8 cellular contexts compared by ENCODE assay signal in the genomic region with DNA sequence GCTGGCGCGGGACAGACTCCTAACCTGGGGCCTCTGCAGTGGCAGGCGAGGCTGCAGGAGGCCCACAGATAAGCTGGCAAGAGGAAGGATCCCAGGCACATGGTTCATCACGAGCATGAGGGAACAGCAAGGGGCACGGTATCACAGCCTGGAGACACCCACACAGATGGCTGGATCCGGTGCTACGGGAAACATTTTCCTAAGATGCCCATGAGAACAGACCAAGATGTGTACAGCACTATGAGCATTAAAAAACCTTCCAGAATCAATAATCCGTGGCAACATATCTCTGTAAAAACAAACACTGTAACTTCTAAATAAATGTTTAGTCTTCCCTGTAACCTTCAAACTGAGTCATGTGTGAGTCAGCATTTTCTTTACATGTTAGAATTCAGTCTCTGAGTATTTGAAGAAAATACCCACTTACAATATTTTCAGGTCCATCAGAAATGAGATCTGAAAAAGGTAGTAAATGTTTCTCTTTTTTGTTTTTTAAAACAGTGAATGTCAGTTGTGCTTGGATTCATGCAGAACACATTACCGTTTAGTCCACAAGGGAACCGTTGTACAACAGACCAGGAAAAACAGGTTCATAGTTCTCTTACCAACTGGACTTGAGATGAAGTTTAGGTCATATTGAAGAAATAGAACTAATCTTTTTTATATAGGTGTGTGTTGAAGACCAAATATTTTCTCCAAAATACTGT.
DNase-seq lines count a peak whose midpoint lies in the region; ATAC-seq and TF ChIP-seq lines count a peak whose summit lies in the region.

No MANE protein-coding gene starts in this region.

- no peak for TF ChIP-seq CTCF in LNCaP clone FGC (IDR thresholded peaks at IDR 0.05; ENCODE audit: control insufficient read depth, extremely low read depth, insufficient read depth)

- no peak for ATAC-seq in GM19328 (IDR thresholded peaks at IDR 0.05; ENCODE audit: unreplicated experiment)

- DNase-seq in AG08396 (ENCODE audit: low spot score) = peak; percentile 68
- peak; percentile 73 for DNase-seq in LNCaP clone FGC (ENCODE audit: low read depth)
- peak; percentile 58 for DNase-seq in cerebellar cortex (ENCODE audit: low spot score)
- peak; percentile 28 for DNase-seq in midbrain (lab: John Stamatoyannopoulos, UW)
- no peak for DNase-seq in hypothalamus (lab: John Stamatoyannopoulos, UW)
- DNase-seq in posterior vena cava (ENCODE audit: low spot score) = no peak
- no peak for DNase-seq in globus pallidus (ENCODE audit: low spot score)

- H3K4me3 ChIP-seq in LNCaP clone FGC (ENCODE audit: low read depth, low read length) = 0 out of 2 replicates have a peak overlapping the region, but pooled peaks have one; percentile 2

- intact Hi-C loops in posterior vena cava (cut with DNase I) = loop anchor here in 1 of 2 donors (10.0 kb wide), 1 partner anchor 222 kb away; no protein-coding TSS in a partner anchor

Comparison
In these comparisons a context has a peak if more than half of its experiments do, and no peak if none do; other contexts are left out.
1. DNase-seq: peak in AG08396 (single experiment), LNCaP clone FGC (single experiment), cerebellar cortex (single experiment) and midbrain (single experiment); none in hypothalamus (0 of 51), posterior vena cava (single experiment) and globus pallidus (single experiment).